23 cellular contexts compared by ENCODE assay signal in the genomic region with DNA sequence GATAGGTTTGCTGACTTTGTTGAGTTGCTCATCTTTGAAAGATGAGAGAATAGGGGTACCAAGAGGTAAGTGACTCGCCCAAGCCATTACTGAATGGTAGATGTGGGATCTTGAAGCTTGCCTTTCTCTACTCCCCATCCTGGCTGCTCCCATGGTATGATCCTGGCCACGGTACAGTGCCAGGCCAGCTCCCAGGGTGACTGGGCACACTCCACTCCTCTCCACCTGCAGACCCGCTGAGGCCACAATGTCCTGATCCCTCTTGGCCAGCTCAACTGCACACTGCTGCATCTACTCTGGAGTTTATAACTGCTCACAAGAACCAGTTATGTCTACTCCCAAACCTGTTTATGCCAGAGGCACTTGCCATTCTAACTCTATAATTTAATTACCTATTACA. TPM values are rescaled to one million over a fixed set of nuclear protein-coding genes. Genes with fewer than 3 reads are reported as not detected.
"Had no signal": no experiment of that assay in that cellular context is flagged by ENCODE, and none has a peak within 500 bp of the region (broad histone marks: within the 10 kb centered on the region; RNA-seq: fewer than 3 reads in every experiment).

No MANE protein-coding gene starts in this region.

- H3K4me1 ChIP-seq: colonic mucosa, foreskin keratinocyte, heart left ventricle, right atrium auricular region, sigmoid colon, testis, tibial nerve had no signal

- H3K27me3 ChIP-seq: colonic mucosa, foreskin keratinocyte, heart left ventricle, right atrium auricular region, sigmoid colon, testis, tibial nerve had no signal

- H3K36me3 ChIP-seq: colonic mucosa, heart left ventricle, right atrium auricular region, sigmoid colon, tibial nerve had no signal

- H3K27ac ChIP-seq: colonic mucosa, foreskin keratinocyte, heart left ventricle, right atrium auricular region, sigmoid colon, skin epidermis, testis, tibial nerve had no signal

- DNase-seq: cerebellar nuclear complex; colonic mucosa; dermis blood vessel endothelial cell; erythroblast; foreskin keratinocyte; heart left ventricle; hippocampal formation; kidney glomerular epithelial cell; mammary epithelial cell; naive thymus-derived CD4-positive, alpha-beta T cell; nephron progenitor cell; posterior cingulate gyrus; sigmoid colon; stimulated activated CD4-positive, alpha-beta T cell treated with anti-CD3 and anti-CD28 coated beads, Interleukin-2, amount 100 ng/mL, for 48 hours; stimulated activated naive CD8-positive, alpha-beta T cell treated with anti-CD3 and anti-CD28 coated beads, Interleukin-15, Interleukin-2, amounts not matched to agents 100 U/mL and 50 U/mL, for 24 hours; testis had no signal

- ATAC-seq: foreskin keratinocyte; heart left ventricle; left lobe of liver; naive thymus-derived CD4-positive, alpha-beta T cell; stimulated activated naive CD8-positive, alpha-beta T cell treated with anti-CD3 and anti-CD28 coated beads, Interleukin-15, Interleukin-2, amounts not matched to agents 100 U/mL and 50 U/mL, for 24 hours had no signal

- FAIRE-seq: endothelial cell of umbilical vein had no signal

- H3K4me3 ChIP-seq: colonic mucosa, heart left ventricle, right atrium auricular region, sigmoid colon, skin epidermis, testis, tibial nerve had no signal

- H3K9me3 ChIP-seq: colonic mucosa, heart left ventricle, right atrium auricular region, sigmoid colon, testis, tibial nerve had no signal

RNA-seq across cellular contexts. Expression of a gene that starts 25.9 kb away (rescaled TPM):
- total RNA-seq: foreskin keratinocyte, lower leg skin, mammary epithelial cell, osteocyte, right atrium auricular region had no signal
- polyA plus RNA-seq: mammary epithelial cell; naive thymus-derived CD4-positive, alpha-beta T cell had no signal
